In genomic region chr19:31885280-31885853, GRCh38 we compare ENCODE assay signal across 18 cellular contexts.
DNase-seq lines count a peak whose midpoint lies in the region; ATAC-seq, FAIRE-seq and TF ChIP-seq lines count a peak whose summit lies in the region.
"Had no signal": no experiment of that assay in that cellular context is flagged by ENCODE, and none has a peak within 500 bp of the region (broad histone marks: within the 10 kb centered on the region; RNA-seq: fewer than 3 reads in every experiment).

No MANE protein-coding gene starts in this region.

- TF ChIP-seq RAD21 in A549 (conservative IDR thresholded peaks at IDR 0.05 in 1 of 2, IDR thresholded peaks at IDR 0.05 in 1 of 2), result no peak

- TF ChIP-seq CTCF in A549 (IDR thresholded peaks at IDR 0.05) (no peak), C4-2B (conservative IDR thresholded peaks at IDR 0.05) (peak; percentile 16; the same call in 1 of the 2 replicates), VCaP (conservative IDR thresholded peaks at IDR 0.05) (peak; percentile 54), nephron (IDR thresholded peaks at IDR 0.05; ENCODE audit: unreplicated experiment in 3 of 3) (no peak)

- ATAC-seq in A549, result no peak

- peaks cover 48% of the 10 kb centered on the region for H3K4me1 Mint-ChIP-seq in nephron
- H3K4me1 Mint-ChIP-seq: B cell; CD14-positive monocyte; CD8-positive, alpha-beta memory T cell had no signal

- TF ChIP-seq POLR2A in A549 (IDR thresholded peaks at IDR 0.05; ENCODE audit: low read length), result no peak

- WGBS in A549 (ENCODE audit: missing lambda C conversion rate), result 21% methylated on average over 8 of the region's 8 CpGs

- no peak for TF ChIP-seq EP300 in A549 (IDR thresholded peaks at IDR 0.05)

- H3K9me3 ChIP-seq in A549, result no peaks in the 10 kb centered on the region
- H3K9me3 ChIP-seq: BLaER1, HAP-1 had no signal

- peak overlapping the region; percentile 68 to 71 (median 69) for H3K27ac Mint-ChIP-seq in nephron
- H3K27ac Mint-ChIP-seq: B cell; CD14-positive monocyte; CD4-positive, alpha-beta T cell; CD8-positive, alpha-beta memory T cell; HFFc6 had no signal

- H3K4me3 Mint-ChIP-seq in nephron, result peak overlapping the region in 1 of 3 experiments; percentile 4
- H3K4me3 Mint-ChIP-seq: B cell; CD14-positive monocyte; CD4-positive, alpha-beta T cell; CD8-positive, alpha-beta memory T cell; HFFc6 had no signal

- no peaks in the 10 kb centered on the region for H3K36me3 Mint-ChIP-seq in nephron (ENCODE audit: low read depth)
- H3K36me3 Mint-ChIP-seq: CD14-positive monocyte had no signal

- H3K4me1 ChIP-seq in A549, result no peaks in the 10 kb centered on the region
- H3K4me1 ChIP-seq: BLaER1, HAP-1 had no signal

- peaks cover 7% of the 10 kb centered on the region for H3K27me3 Mint-ChIP-seq in nephron (ENCODE audit: low read depth)
- H3K27me3 Mint-ChIP-seq: B cell; CD4-positive, alpha-beta T cell had no signal

- DNase-seq in A549 (ENCODE audit: low read depth in 1 of 2, low spot score in 1 of 2) (no peak), NCI-H2171 (lab: John Stamatoyannopoulos, UW) (no peak), LoVo (ENCODE audit: low spot score) (no peak)
- DNase-seq: CD4-positive, alpha-beta T cell; CD8-positive, alpha-beta memory T cell; DMS53; DMS79 treated with DMSO at 0.1 percent for 48 hours; GOT3; HFFc6 had no signal

- no peaks in the 10 kb centered on the region for H3K9me3 Mint-ChIP-seq in nephron
- H3K9me3 Mint-ChIP-seq: CD4-positive, alpha-beta T cell had no signal

- no peak overlapping the region for H3K4me3 ChIP-seq in A549
- H3K4me3 ChIP-seq: BLaER1, HAP-1 had no signal

- POLR2A ChIA-PET in A549 (lab: Yijun Ruan, JAX), result no interaction called here

- H3K27ac ChIP-seq in A549 (no peak overlapping the region), C4-2B (no peak overlapping the region), VCaP (no peak overlapping the region)
- H3K27ac ChIP-seq: BLaER1 had no signal

- CTCF ChIA-PET in A549 (lab: Yijun Ruan, JAX), result interaction anchor here (0.7 kb wide), 1 partner anchor 14 kb away, joined by 3 read pairs; no protein-coding TSS in a partner anchor

- H3K4me2 ChIP-seq in A549, result no peak overlapping the region
- H3K4me2 ChIP-seq: BLaER1 had no signal

- peak; percentile 63 for FAIRE-seq in A549 (lab: Jason Lieb, UNC)
- FAIRE-seq: GM12892, H54 had no signal

TF ChIP-seq in A549, 52 proteins besides CTCF, POLR2A, EP300 and RAD21:
- no peak for TF ChIP-seq CBX8 (IDR thresholded peaks at IDR 0.05)
- TF ChIP-seq CHD2 (IDR thresholded peaks at IDR 0.05; ENCODE audit: low read length, partially characterized antibody), result no peak
- TF ChIP-seq ELK1 (IDR thresholded peaks at IDR 0.05; ENCODE audit: low read depth, low read length), result no peak
- TF ChIP-seq BCL3 (IDR thresholded peaks at IDR 0.05), result no peak
- TF ChIP-seq RFX5 (IDR thresholded peaks at IDR 0.05), result no peak
- no peak for TF ChIP-seq KDM5A (IDR thresholded peaks at IDR 0.05)
- no peak for TF ChIP-seq FOXS1 (CRISPR knock-in tag; IDR thresholded peaks at IDR 0.05)
- no peak for TF ChIP-seq RARB (CRISPR knock-in tag; IDR thresholded peaks at IDR 0.05)
- no peak for TF ChIP-seq HOXB13 (CRISPR knock-in tag; IDR thresholded peaks at IDR 0.05; ENCODE audit: low read depth)
- no peak for TF ChIP-seq ATOH8 (CRISPR knock-in tag; IDR thresholded peaks at IDR 0.05; ENCODE audit: low read depth)
- TF ChIP-seq FOSL2 (IDR thresholded peaks at IDR 0.05), result no peak
- no peak for TF ChIP-seq FOSL2 (CRISPR knock-in tag; IDR thresholded peaks at IDR 0.05)
- no peak for TF ChIP-seq ZFP36 (IDR thresholded peaks at IDR 0.05; ENCODE audit: borderline replicate concordance, partially characterized antibody)
- TF ChIP-seq SMC3 (IDR thresholded peaks at IDR 0.05), result no peak
- no peak for TF ChIP-seq RNF2 (IDR thresholded peaks at IDR 0.05; ENCODE audit: borderline replicate concordance, low read depth)
- no peak for TF ChIP-seq E2F6 (IDR thresholded peaks at IDR 0.05; ENCODE audit: borderline replicate concordance, low read depth)
- no peak for TF ChIP-seq HOXB5 (CRISPR knock-in tag; IDR thresholded peaks at IDR 0.05)
- TF ChIP-seq ZSCAN20 (CRISPR knock-in tag; IDR thresholded peaks at IDR 0.05), result no peak

Comparison
In these comparisons a context has a peak if more than half of its experiments do, and no peak if none do; other contexts are left out.
1. CTCF ChIP-seq: peak in C4-2B (single experiment) and VCaP (single experiment); none in A549 (single experiment) and nephron (0 of 3).